Comparison of ENCODE assay signal across 9 cellular contexts in genomic region chr7:145605963-145606362, GRCh38.
"Had no signal": no experiment of that assay in that cellular context is flagged by ENCODE, and none has a peak within 500 bp of the region (broad histone marks: within the 10 kb centered on the region; RNA-seq: fewer than 3 reads in every experiment).

No MANE protein-coding gene starts in this region.

- H3K4me2 ChIP-seq: GM23338 had no signal

- H3K36me3 ChIP-seq: HAP-1 had no signal

- H2AFZ ChIP-seq: GM23248, GM23338 had no signal

- H3K27ac ChIP-seq: GM23248 had no signal

- H3K9me3 ChIP-seq: HAP-1 had no signal

- DNase-seq: GM23248, GOT3, H7, H9, HCEC 1CT, HFFc6 had no signal

- H3K4me3 ChIP-seq: GM23248, GM23338, HAP-1 had no signal

- ATAC-seq: GM23338, HCT116 had no signal

- H3K9ac ChIP-seq: GM23248 had no signal

- H3K4me1 ChIP-seq: HAP-1 had no signal
